In genomic region chr2:227511239-227511930, GRCh38 we compare ENCODE assay signal across 20 cellular contexts. TPM values are rescaled to one million over a fixed set of nuclear protein-coding genes. Genes with fewer than 3 reads are reported as not detected.
DNase-seq lines count a peak whose midpoint lies in the region; ATAC-seq and TF ChIP-seq lines count a peak whose summit lies in the region.
"Had no signal": no experiment of that assay in that cellular context is flagged by ENCODE, and none has a peak within 500 bp of the region (broad histone marks: within the 10 kb centered on the region; RNA-seq: fewer than 3 reads in every experiment).

No MANE protein-coding gene starts in this region.

- CTCF ChIA-PET in CD4-positive, alpha-beta memory T cell (lab: Charles Lee; ENCODE audit: partially characterized antibody) = no interaction called here

- no peak overlapping the region for H3K27ac ChIP-seq in CD4-positive, alpha-beta memory T cell (ENCODE audit: low read depth, low read length)
- no peak overlapping the region for H3K27ac ChIP-seq in endodermal cell (ENCODE audit: low read depth, low read length)
- H3K27ac ChIP-seq in vagina = no peak overlapping the region
- H3K27ac ChIP-seq: spleen had no signal

- peak overlapping the region in 4 of 8 donors; percentile 2 to 24 (median 10) for H3K4me3 Mint-ChIP-seq in CD4-positive, alpha-beta memory T cell
- no peak overlapping the region for H3K4me3 Mint-ChIP-seq in endodermal cell
- peak overlapping the region in 2 of 8 donors; percentile 0 to 21 for H3K4me3 Mint-ChIP-seq in naive B cell
- H3K4me3 Mint-ChIP-seq: activated CD4-positive, alpha-beta T cell treated with anti-CD3 and anti-CD28 coated beads, Interleukin-2, amount 10 ng/mL, durations not matched to agents 24 days and 14 days had no signal

- ATAC-seq in naive B cell (ENCODE audit: low read depth in 2 of 2) = no peak
- ATAC-seq in GM21526 (IDR thresholded peaks at IDR 0.05; ENCODE audit: low FRiP score, unreplicated experiment) = no peak

- DNase-seq in CD4-positive, alpha-beta memory T cell = no peak
- DNase-seq in NCI-H460 (ENCODE audit: extremely low read depth, low read depth) (peak; percentile 7), endodermal cell (no peak), naive B cell (no peak), posterior cingulate gyrus (no peak), vagina (ENCODE audit: extremely low spot score in 2 of 2) (no peak)
- DNase-seq: activated CD4-positive, alpha-beta T cell treated with anti-CD3 and anti-CD28 coated beads, Interleukin-2, amount 10 ng/mL, durations not matched to agents 24 days and 14 days; activated effector memory CD4-positive, alpha-beta T cell treated with anti-CD3 and anti-CD28 coated beads, Interleukin-2, amount 50 U/mL, for 16 hours; AML-193; anterior cingulate cortex; central memory CD4-positive, alpha-beta T cell; EL; IMR-90; NCI-H748 treated with DMSO at 0.1 percent for 48 hours; retina; SHP77; spleen; stimulated activated CD4-positive, alpha-beta T cell treated with anti-CD3 and anti-CD28 coated beads, Interleukin-4, amount 100 ng/mL, for 24 hours; upper lobe of left lung had no signal

- no peaks in the 10 kb centered on the region for H3K27me3 Mint-ChIP-seq in CD4-positive, alpha-beta memory T cell
- H3K27me3 Mint-ChIP-seq in endodermal cell (ENCODE audit: insufficient read depth) (no peaks in the 10 kb centered on the region), naive B cell (no peaks in the 10 kb centered on the region)
- H3K27me3 Mint-ChIP-seq: activated CD4-positive, alpha-beta T cell treated with anti-CD3 and anti-CD28 coated beads, Interleukin-2, amount 10 ng/mL, durations not matched to agents 24 days and 14 days had no signal

- no peaks in the 10 kb centered on the region for H3K36me3 ChIP-seq in CD4-positive, alpha-beta memory T cell (ENCODE audit: insufficient read depth, low read length)
- H3K36me3 ChIP-seq in endodermal cell (ENCODE audit: control insufficient read depth, insufficient read depth, low read length) (no peaks in the 10 kb centered on the region), vagina (no peaks in the 10 kb centered on the region)
- H3K36me3 ChIP-seq: upper lobe of left lung had no signal

- 97 to 100% methylated on average over 1 to 4 of the region's 4 CpGs for WGBS in endodermal cell (ENCODE audit: insufficient coverage in 1 of 2, insufficient read length in 1 of 2), 2 experiments

- peaks cover 67 to 88% (median 81%) of the 10 kb centered on the region in 4 donors for H3K4me1 Mint-ChIP-seq in CD4-positive, alpha-beta memory T cell
- H3K4me1 Mint-ChIP-seq in endodermal cell = peaks cover 76% of the 10 kb centered on the region
- peaks cover 55 to 88% (median 76%) of the 10 kb centered on the region in 3 donors for H3K4me1 Mint-ChIP-seq in naive B cell

- POLR2A ChIA-PET in CD4-positive, alpha-beta memory T cell (lab: Charles Lee; ENCODE audit: partially characterized antibody) = interaction anchor here (1.2 kb wide), 1 partner anchor 14 kb away, joined by 3 read pairs; no protein-coding TSS in a partner anchor

- peaks cover 94% of the 10 kb centered on the region for H3K4me1 ChIP-seq in CD4-positive, alpha-beta memory T cell (ENCODE audit: insufficient read depth, low read length)
- peaks cover 20% of the 10 kb centered on the region for H3K4me1 ChIP-seq in endodermal cell (ENCODE audit: control insufficient read depth, insufficient read depth, low read length)
- peaks cover 49% of the 10 kb centered on the region for H3K4me1 ChIP-seq in vagina

- no peak for TF ChIP-seq CTCF in endodermal cell (conservative IDR thresholded peaks at IDR 0.05)
- no peak for TF ChIP-seq CTCF in vagina (IDR thresholded peaks at IDR 0.05)

- H3K27ac Mint-ChIP-seq in CD4-positive, alpha-beta memory T cell = peak overlapping the region in 5 of 7 donors; percentile 16 to 86 (median 30)
- H3K27ac Mint-ChIP-seq in endodermal cell (peak overlapping the region; percentile 17), naive B cell (peak overlapping the region in 4 of 6 donors; percentile 40 to 82 (median 56))
- H3K27ac Mint-ChIP-seq: activated CD4-positive, alpha-beta T cell treated with anti-CD3 and anti-CD28 coated beads, Interleukin-2, amount 10 ng/mL, durations not matched to agents 24 days and 14 days had no signal

- intact Hi-C loops in CD4-positive, alpha-beta memory T cell (cut with micrococcal nuclease) = no loop called here
- intact Hi-C loops in posterior cingulate gyrus (cut with DNase I) = no loop called here
- intact Hi-C loops in vagina (cut with DNase I) = no loop called here

- H3K9me3 ChIP-seq in CD4-positive, alpha-beta memory T cell (ENCODE audit: control insufficient read depth in 1 of 2, low read length in 2 of 2) = no peaks in the 10 kb centered on the region
- H3K9me3 ChIP-seq in endodermal cell (ENCODE audit: control insufficient read depth, low read length) (no peaks in the 10 kb centered on the region), vagina (no peaks in the 10 kb centered on the region)
- H3K9me3 ChIP-seq: spleen, upper lobe of left lung had no signal

- H3K36me3 Mint-ChIP-seq in CD4-positive, alpha-beta memory T cell = peaks cover 7 to 8% of the 10 kb centered on the region in 2 donors
- H3K36me3 Mint-ChIP-seq in endodermal cell (ENCODE audit: low read depth) (no peaks in the 10 kb centered on the region), naive B cell (no peaks in the 10 kb centered on the region)

- no peaks in the 10 kb centered on the region for H3K27me3 ChIP-seq in CD4-positive, alpha-beta memory T cell (ENCODE audit: insufficient read depth, low read length)
- no peaks in the 10 kb centered on the region for H3K27me3 ChIP-seq in endodermal cell (ENCODE audit: control insufficient read depth, insufficient read depth, low read length, poor library complexity, severe bottlenecking)
- no peaks in the 10 kb centered on the region for H3K27me3 ChIP-seq in vagina
- H3K27me3 ChIP-seq: spleen, upper lobe of left lung had no signal

- no peaks in the 10 kb centered on the region for H3K9me3 Mint-ChIP-seq in CD4-positive, alpha-beta memory T cell
- H3K9me3 Mint-ChIP-seq in endodermal cell (no peaks in the 10 kb centered on the region), naive B cell (no peaks in the 10 kb centered on the region)
- H3K9me3 Mint-ChIP-seq: activated CD4-positive, alpha-beta T cell treated with anti-CD3 and anti-CD28 coated beads, Interleukin-2, amount 10 ng/mL, durations not matched to agents 24 days and 14 days had no signal

- no peak for TF ChIP-seq POLR2A in vagina (IDR thresholded peaks at IDR 0.05)

- no peak overlapping the region for H3K4me3 ChIP-seq in CD4-positive, alpha-beta memory T cell (ENCODE audit: low read length in 2 of 2)
- no peak overlapping the region for H3K4me3 ChIP-seq in endodermal cell (ENCODE audit: low read length)
- no peak overlapping the region for H3K4me3 ChIP-seq in vagina
- H3K4me3 ChIP-seq: spleen, upper lobe of left lung had no signal

- no peak overlapping the region for H3K9ac ChIP-seq in endodermal cell (ENCODE audit: extremely low read depth, low read length, poor library complexity, severe bottlenecking)

RNA-seq across cellular contexts. Expression of gene AGFG1, which starts 39.4 kb away (rescaled TPM):
- total RNA-seq in CD4-positive, alpha-beta memory T cell = 10 to 100 TPM; 56.5 to 62.4 TPM
- polyA plus RNA-seq in CD4-positive, alpha-beta memory T cell = 10 to 100 TPM; 12.2 to 35.7 TPM
- 191 and 213 TPM in 2 replicates for total RNA-seq in NCI-H460 (2014; rRNA removed; shearing (Covaris generic))
- 83.1 and 87.0 TPM in 2 replicates for polyA plus RNA-seq in NCI-H460 (2014; cell fraction: nucleus; rRNA removed)
- total RNA-seq in endodermal cell (10 to 100 TPM; 90.3 to 92.0 TPM), vagina (53.3 TPM)
- 67.5 TPM for polyA plus RNA-seq in endodermal cell (2013, experiment 1 of 2)
- 65.3 TPM for polyA plus RNA-seq in endodermal cell (2013, experiment 2 of 2)
- 10 to 100 TPM; 17.9 to 38.5 (median 26.6) TPM for polyA plus RNA-seq in naive B cell (ENCODE audit: low read depth in 6 of 6)
